18 cellular contexts compared by ENCODE assay signal in the genomic region with DNA sequence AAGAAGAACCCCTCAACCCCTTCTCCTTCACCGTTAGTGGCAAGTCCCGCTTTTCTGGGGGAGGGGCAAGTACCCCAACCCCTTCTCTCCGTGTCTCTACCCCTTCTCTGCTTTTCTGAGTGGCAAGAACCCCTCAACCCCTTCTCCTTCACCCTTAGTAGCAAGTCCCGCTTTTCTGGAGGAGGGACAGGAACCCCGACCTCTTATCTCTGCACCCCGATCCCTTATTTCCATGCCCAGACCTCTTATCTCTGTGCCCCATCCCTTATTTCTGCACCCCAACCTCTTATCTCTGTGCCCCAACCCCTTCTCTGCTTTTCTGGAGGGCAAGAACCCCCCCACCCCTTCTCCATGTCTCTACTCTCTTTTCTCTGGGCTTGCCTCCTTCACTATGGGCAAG. TPM values are rescaled to one million over a fixed set of nuclear protein-coding genes. Genes with fewer than 3 reads are reported as not detected.
"Had no signal": no experiment of that assay in that cellular context is flagged by ENCODE, and none has a peak within 500 bp of the region (broad histone marks: within the 10 kb centered on the region; RNA-seq: fewer than 3 reads in every experiment).

No MANE protein-coding gene starts in this region.

RNA-seq across cellular contexts. Expression of a gene that starts 6.2 kb away (rescaled TPM):
- total RNA-seq: ascending aorta had no signal

RNA-seq across cellular contexts. Expression of a gene that starts 22.8 kb away (rescaled TPM):
- total RNA-seq: activated naive CD4-positive, alpha-beta T cell treated with anti-CD3 and anti-CD28 coated beads for 36 hours; activated naive CD4-positive, alpha-beta T cell treated with anti-CD3 and anti-CD28 coated beads, Interleukin-2, amount 50 U/mL, for 72 hours; activated naive CD8-positive, alpha-beta T cell treated with anti-CD3 and anti-CD28 coated beads for 36 hours; activated naive CD8-positive, alpha-beta T cell treated with anti-CD3 and anti-CD28 coated beads, Interleukin-2, amount 10 ng/mL, durations not matched to agents 7 days and 5 days; activated T-cell treated with anti-CD3 and anti-CD28 coated beads, Interleukin-2, amount 50 U/mL, for 4 hours; activated T-cell treated with anti-CD3 and anti-CD28 coated beads, Interleukin-2, amount 50 U/mL, for 72 hours; activated T-helper 1 cell treated with anti-CD3 and anti-CD28 coated beads, Interleukin-12 subunit alpha, Interleukin-12 subunit beta, Interleukin-2, Interleukin-4 antibody, amounts not matched to agents 30 ng/mL and 10 ng/mL and 1 ng/mL, durations not matched to agents 14 hours and 24 hours and 36 hours; activated T-helper 17 cell treated with anti-CD3 and anti-CD28 coated beads, Interleukin-2, amount 50 U/mL, for 72 hours; activated T-helper 2 cell treated with anti-CD3 and anti-CD28 coated beads, Interferon-gamma antibody, Interleukin-2, Interleukin-4, amounts not matched to agents 10 μg/mL and 5 μg/mL and 100 μg/mL, durations not matched to agents 14 hours and 24 hours and 36 hours; adrenal gland; aorta; ascending aorta; astrocyte; body of pancreas; cardiac muscle cell; cardiac septum; cerebellum; chondrocyte had no signal
- polyA plus RNA-seq: adrenal gland, aorta, cardiac muscle cell had no signal

RNA-seq across cellular contexts. Expression of a gene that starts 38.5 kb away (rescaled TPM):
- total RNA-seq: activated naive CD4-positive, alpha-beta T cell treated with anti-CD3 and anti-CD28 coated beads for 36 hours; activated naive CD4-positive, alpha-beta T cell treated with anti-CD3 and anti-CD28 coated beads, Interleukin-2, amount 50 U/mL, for 72 hours; activated naive CD8-positive, alpha-beta T cell treated with anti-CD3 and anti-CD28 coated beads for 36 hours; activated naive CD8-positive, alpha-beta T cell treated with anti-CD3 and anti-CD28 coated beads, Interleukin-2, amount 10 ng/mL, durations not matched to agents 7 days and 5 days; activated T-cell treated with anti-CD3 and anti-CD28 coated beads, Interleukin-2, amount 50 U/mL, for 4 hours; activated T-cell treated with anti-CD3 and anti-CD28 coated beads, Interleukin-2, amount 50 U/mL, for 72 hours; activated T-helper 1 cell treated with anti-CD3 and anti-CD28 coated beads, Interleukin-12 subunit alpha, Interleukin-12 subunit beta, Interleukin-2, Interleukin-4 antibody, amounts not matched to agents 30 ng/mL and 10 ng/mL and 1 ng/mL, durations not matched to agents 14 hours and 24 hours and 36 hours; activated T-helper 17 cell treated with anti-CD3 and anti-CD28 coated beads, Interleukin-2, amount 50 U/mL, for 72 hours; activated T-helper 2 cell treated with anti-CD3 and anti-CD28 coated beads, Interferon-gamma antibody, Interleukin-2, Interleukin-4, amounts not matched to agents 10 μg/mL and 5 μg/mL and 100 μg/mL, durations not matched to agents 14 hours and 24 hours and 36 hours; adrenal gland; aorta; ascending aorta; astrocyte; body of pancreas; cardiac muscle cell; cardiac septum; cerebellum; chondrocyte had no signal
- polyA plus RNA-seq: aorta, cardiac muscle cell had no signal
